In the genomic region with DNA sequence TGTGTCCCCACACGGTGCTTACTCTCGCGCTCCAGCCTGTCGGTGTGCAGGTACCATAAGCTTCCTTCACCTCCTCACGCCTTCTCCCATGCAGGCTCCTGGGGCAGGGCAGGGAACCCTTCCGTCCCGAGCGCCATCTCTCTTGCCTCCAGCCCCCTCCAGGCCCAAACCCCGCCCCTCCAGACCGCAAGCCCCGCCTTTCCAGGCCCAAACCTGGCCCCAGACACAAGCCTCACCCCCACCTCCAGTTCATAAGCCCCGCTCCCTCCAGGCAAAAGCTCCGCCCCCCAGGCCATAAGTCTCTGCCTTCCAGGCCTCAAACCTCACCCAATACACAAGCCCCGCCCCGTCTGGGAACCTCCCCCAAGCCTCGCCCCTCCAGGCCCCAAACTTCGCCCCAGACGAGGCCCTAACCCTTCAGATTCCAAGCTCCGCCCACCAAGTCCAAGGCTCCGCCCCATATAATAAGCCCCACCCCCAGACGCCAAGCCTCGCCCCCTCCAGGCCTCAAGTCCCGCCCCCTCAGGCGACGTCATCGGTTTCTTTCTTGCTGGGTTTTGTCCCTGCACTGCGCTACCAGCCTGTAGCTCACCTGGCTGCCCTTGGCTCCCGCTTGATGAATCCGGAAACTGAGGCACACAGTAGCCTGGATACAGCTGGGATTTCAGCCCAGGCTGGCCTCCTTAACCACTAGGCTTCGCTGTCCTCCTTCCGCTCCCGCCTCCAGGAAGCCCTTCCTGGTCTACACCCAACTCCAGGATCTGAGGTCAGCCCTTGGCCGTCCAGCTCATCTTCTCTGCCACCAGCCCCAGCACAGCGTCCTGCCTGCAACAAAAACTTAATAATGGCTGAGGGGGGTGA, we compare ENCODE assay signal across 8 cellular contexts. TPM values are rescaled to one million over a fixed set of nuclear protein-coding genes. Genes with fewer than 3 reads are reported as not detected.
DNase-seq lines count a peak whose midpoint lies in the region; ATAC-seq and TF ChIP-seq lines count a peak whose summit lies in the region.

No MANE protein-coding gene starts in this region.

- no peak overlapping the region for H3K27ac ChIP-seq in RWPE2 (ENCODE audit: poor library complexity, severe bottlenecking)
- peak overlapping the region in 3 of 5 donors; percentile 30 to 98 (median 48) for H3K27ac ChIP-seq in adrenal gland
- H3K27ac ChIP-seq in mesendoderm (ENCODE audit: low read depth, low read length) = no peak overlapping the region
- H3K27ac ChIP-seq in upper lobe of right lung = no peak overlapping the region

- POLR2A ChIA-PET in GM10248 (lab: Yijun Ruan, JAX) = interaction anchor here (0.5 to 1.4 kb wide), 6 partner anchors 8 to 133 kb away, joined by 3 to 5 read pairs (median 4); no protein-coding TSS in a partner anchor

- TF ChIP-seq POLR2A in adrenal gland (IDR thresholded peaks at IDR 0.05) = no peak

- 35 to 57% (median 48%) methylated on average over 22 to 34 of the region's 34 CpGs for WGBS in adrenal gland, 4 donors
- WGBS in mesendoderm (ENCODE audit: extremely low coverage, insufficient coverage, low lambda C conversion rate) = no CpG with 5 or more reads among the region's 34 CpGs

- no peak for TF ChIP-seq CTCF in GM10248 (IDR thresholded peaks at IDR 0.05; ENCODE audit: control extremely low read depth, extremely low read depth, low read depth, missing control alignments)
- TF ChIP-seq CTCF in RWPE2 (IDR thresholded peaks at IDR 0.05; ENCODE audit: poor library complexity, severe bottlenecking) = no peak
- TF ChIP-seq CTCF in adrenal gland (IDR thresholded peaks at IDR 0.05) = no peak
- TF ChIP-seq CTCF in upper lobe of right lung (IDR thresholded peaks at IDR 0.05) = no peak

- H3K27me3 ChIP-seq in RWPE2 (ENCODE audit: insufficient read depth, poor library complexity, severe bottlenecking) (no peaks in the 10 kb centered on the region), adrenal gland (no peaks in the 10 kb centered on the region), mesendoderm (ENCODE audit: insufficient read depth, low read length, poor library complexity) (no peaks in the 10 kb centered on the region), upper lobe of right lung (no peaks in the 10 kb centered on the region)

- H3K18ac ChIP-seq in mesendoderm (ENCODE audit: low read length) = no peak overlapping the region

- no peak overlapping the region for H2BK5ac ChIP-seq in mesendoderm (ENCODE audit: low read length)

- H3K79me1 ChIP-seq in mesendoderm (ENCODE audit: low read length) = no peaks in the 10 kb centered on the region

- H2BK15ac ChIP-seq in mesendoderm (replicated peaks; ENCODE audit: low read depth) = no peak overlapping the region

- peaks cover 18% of the 10 kb centered on the region for H3K36me3 ChIP-seq in RWPE2 (ENCODE audit: low read depth)
- peaks cover 0 to 25% of the 10 kb centered on the region in 2 donors for H3K36me3 ChIP-seq in adrenal gland (replicated peaks in 1 of 2)
- peaks cover 1% of the 10 kb centered on the region for H3K36me3 ChIP-seq in mesendoderm (ENCODE audit: control insufficient read depth, insufficient read depth, low read length)
- peaks cover 18% of the 10 kb centered on the region for H3K36me3 ChIP-seq in upper lobe of right lung

- H3K79me2 ChIP-seq in mesendoderm (ENCODE audit: control insufficient read depth, insufficient read depth, low read length) = no peaks in the 10 kb centered on the region

- H3K9me3 ChIP-seq in RWPE2 (ENCODE audit: severe bottlenecking) (no peaks in the 10 kb centered on the region), adrenal gland (replicated peaks in 1 of 3) (peaks cover 0 to 6% (median 0%) of the 10 kb centered on the region in 3 donors), upper lobe of right lung (peaks cover 4% of the 10 kb centered on the region)

- no peak overlapping the region for H2AK5ac ChIP-seq in mesendoderm (ENCODE audit: low read length)

- ATAC-seq in RWPE2 (ENCODE audit: low read depth) (peak; percentile 8; the same call in 2 of the 3 replicates), upper lobe of right lung (peak; percentile 62), GM18858 (IDR thresholded peaks at IDR 0.05; ENCODE audit: unreplicated experiment) (no peak)

- CTCF ChIA-PET in GM10248 (lab: Yijun Ruan, JAX) = interaction anchor here (0.8 to 3.6 kb wide), 3 partner anchors 12 to 27 kb away, joined by 3 to 13 read pairs (median 4); no protein-coding TSS in a partner anchor

- no peak overlapping the region for H3K4me2 ChIP-seq in mesendoderm (ENCODE audit: low read length)

- H4K5ac ChIP-seq in mesendoderm (ENCODE audit: low read length) = no peak overlapping the region

- H3K9ac ChIP-seq in mesendoderm (ENCODE audit: low read length) = no peak overlapping the region

- H3K23ac ChIP-seq in mesendoderm (ENCODE audit: low read length) = no peak overlapping the region

- DNase-seq in GM10248 (ENCODE audit: extremely low spot score) (peak; percentile 78), RWPE2 (ENCODE audit: low spot score) (peak; percentile 65), adrenal gland (peak; percentile 65 to 82 (median 74)), mesendoderm (peak; percentile 86), upper lobe of right lung (peak; percentile 89), NCI-H1092 (lab: John Stamatoyannopoulos, UW) (no peak), NCI-H446 treated with DMSO at 0.1 percent for 48 hours (lab: John Stamatoyannopoulos, UW) (no peak)

- H3K56ac ChIP-seq in mesendoderm (ENCODE audit: low read length) = peak overlapping the region; percentile 8

- H2BK120ac ChIP-seq in mesendoderm (ENCODE audit: low read depth, low read length) = no peak overlapping the region

- H3K4me1 ChIP-seq in RWPE2 (ENCODE audit: insufficient read depth, poor library complexity, severe bottlenecking) (peaks cover 14% of the 10 kb centered on the region), adrenal gland (replicated peaks in 1 of 2) (peaks cover 31 to 36% of the 10 kb centered on the region in 2 donors), mesendoderm (ENCODE audit: control insufficient read depth, low read depth, low read length) (no peaks in the 10 kb centered on the region), upper lobe of right lung (peaks cover 30% of the 10 kb centered on the region)

- H4K8ac ChIP-seq in mesendoderm (ENCODE audit: low read depth, low read length) = no peak overlapping the region

- no peak overlapping the region for H3K4me3 ChIP-seq in RWPE2 (ENCODE audit: severe bottlenecking)
- H3K4me3 ChIP-seq in adrenal gland = no peak overlapping the region
- no peak overlapping the region for H3K4me3 ChIP-seq in mesendoderm (ENCODE audit: low read length)
- no peak overlapping the region for H3K4me3 ChIP-seq in upper lobe of right lung

- no peak overlapping the region for H3K4ac ChIP-seq in mesendoderm (ENCODE audit: low read depth, low read length)

- intact Hi-C loops in adrenal gland (cut with DNase I) (no loop called here), upper lobe of right lung (cut with DNase I) (no loop called here)

RNA-seq across cellular contexts. Expression of a gene that starts 16.1 kb away (rescaled TPM):
- total RNA-seq in adrenal gland = 100 to 1,000 TPM; 106 to 440 (median 171) TPM
- polyA plus RNA-seq in adrenal gland = 100 to 1,000 TPM in 2 of 3 donors, 10 to 100 TPM in 1; 30.4 to 238 (median 140) TPM
- 98.2 TPM for polyA plus RNA-seq in mesendoderm (2013, experiment 1 of 2)
- polyA plus RNA-seq in mesendoderm (2013, experiment 2 of 2) = 97.3 TPM
- total RNA-seq in upper lobe of right lung = 314 TPM

RNA-seq across cellular contexts. Expression of a gene that starts 19.4 kb away (rescaled TPM):
- 100 to 1,000 TPM in 1 of 8 donors, 10 to 100 TPM in 7; 55.0 to 122 (median 82.4) TPM for total RNA-seq in adrenal gland
- 10 to 100 TPM; 11.8 to 87.5 (median 57.7) TPM for polyA plus RNA-seq in adrenal gland
- polyA plus RNA-seq in mesendoderm (2013, experiment 1 of 2) = 46.2 TPM
- 41.1 TPM for polyA plus RNA-seq in mesendoderm (2013, experiment 2 of 2)
- total RNA-seq in upper lobe of right lung = 56.5 TPM

Comparison
In these comparisons a context has a peak if more than half of its experiments do, and no peak if none do; other contexts are left out.
1. DNase-seq: peak in GM10248 (single experiment), RWPE2 (single experiment), adrenal gland (7 of 7), mesendoderm (single experiment) and upper lobe of right lung (single experiment); none in NCI-H1092 (single experiment) and NCI-H446 treated with DMSO at 0.1 percent for 48 hours (single experiment).
2. H3K27ac ChIP-seq: peak in adrenal gland (3 of 5); none in RWPE2 (single experiment), mesendoderm (single experiment) and upper lobe of right lung (single experiment).